Comparison of ENCODE assay signal across 8 cellular contexts in the genomic region with DNA sequence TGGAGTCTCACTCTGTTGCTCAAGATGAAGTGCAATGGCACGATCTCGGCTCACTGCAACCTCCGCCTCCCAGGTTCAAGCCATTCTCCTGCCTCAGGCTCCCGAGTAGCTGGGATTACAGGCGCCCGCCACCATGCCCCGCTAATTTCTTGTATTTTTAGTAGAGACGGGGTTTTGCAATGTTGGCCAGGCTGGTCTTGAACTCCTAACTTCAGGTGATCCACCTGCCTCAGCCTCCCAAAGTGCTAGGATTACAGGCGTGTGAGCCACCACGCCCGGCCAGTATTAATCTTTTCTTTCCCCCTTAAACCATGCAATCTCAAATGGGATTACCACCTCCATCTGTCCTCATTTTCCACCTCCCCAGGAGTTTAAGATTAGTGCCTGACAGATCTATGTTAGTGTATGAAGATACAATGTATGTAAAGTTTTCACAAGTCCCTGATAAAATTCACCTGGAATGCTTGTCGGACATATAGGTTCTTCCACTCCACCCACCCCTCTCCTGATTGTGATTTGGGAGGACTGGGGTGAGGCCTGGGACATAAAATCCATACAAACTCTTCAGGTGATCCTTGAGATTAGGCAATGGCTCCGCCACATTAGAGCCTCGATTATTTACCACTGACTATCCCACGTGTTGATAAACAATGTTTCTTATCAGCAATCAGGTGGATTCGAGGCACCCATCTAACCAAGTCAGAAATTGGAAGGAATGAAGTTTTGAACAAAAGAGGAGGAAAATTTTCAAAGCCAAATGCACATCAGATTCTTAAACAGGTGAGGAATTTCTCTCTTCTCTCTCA. TPM values are rescaled to one million over a fixed set of nuclear protein-coding genes. Genes with fewer than 3 reads are reported as not detected.
DNase-seq lines count a peak whose midpoint lies in the region; ATAC-seq and TF ChIP-seq lines count a peak whose summit lies in the region.

No MANE protein-coding gene starts in this region.

- no peaks in the 10 kb centered on the region for H3K36me3 ChIP-seq in adrenal gland (replicated peaks in 1 of 2)
- H3K36me3 ChIP-seq in liver (ENCODE audit: control insufficient read depth in 4 of 4, insufficient read depth in 3 of 4, low read depth in 1 of 4, low read length in 3 of 4) = no peaks in the 10 kb centered on the region
- H3K36me3 ChIP-seq in tibial artery = no peaks in the 10 kb centered on the region

- DNase-seq in activated T-cell treated with anti-CD3 and anti-CD28 coated beads, Interleukin-2, amount 50 U/mL, for 4 hours = no peak
- DNase-seq in activated T-cell treated with anti-CD3 and anti-CD28 coated beads, Interleukin-2, amount 50 U/mL, for 48 hours = no peak
- DNase-seq in adrenal gland = no peak
- no peak for DNase-seq in tibial artery
- DNase-seq in activated CD4-positive, CD25-positive, alpha-beta regulatory T cell treated with anti-CD3 and anti-CD28 coated beads, Interleukin-2, amount 50 U/mL, for 72 hours = no peak

- H3K36me3 Mint-ChIP-seq in activated T-cell treated with anti-CD3 and anti-CD28 coated beads, Interleukin-2, amount 50 U/mL, for 4 hours (ENCODE audit: insufficient read depth) = peaks cover 3% of the 10 kb centered on the region

- 57 to 69% (median 64%) methylated on average over 16 of the region's 16 CpGs for WGBS in adrenal gland, 4 donors
- 54% methylated on average over 16 of the region's 16 CpGs for WGBS in liver

- peak overlapping the region; percentile 42 to 87 for H3K9ac ChIP-seq in liver (ENCODE audit: low read depth in 1 of 2, low read length in 2 of 2)

- peak overlapping the region; percentile 99 for H3K4me3 Mint-ChIP-seq in activated T-cell treated with anti-CD3 and anti-CD28 coated beads, Interleukin-2, amount 50 U/mL, for 4 hours

- intact Hi-C loops in adrenal gland (cut with DNase I) = loop anchor here in 1 of 2 donors (10.0 kb wide), 2 partner anchors 59 to 409 kb away; a partner anchor contains a TSS
- intact Hi-C loops in tibial artery (cut with DNase I; ENCODE audit: low total_unique reads) = no loop called here

- H3K4me1 ChIP-seq in adrenal gland (replicated peaks in 1 of 2) = peaks cover 11 to 23% of the 10 kb centered on the region in 2 donors
- peaks cover 2 to 24% (median 19%) of the 10 kb centered on the region in 4 donors for H3K4me1 ChIP-seq in liver (ENCODE audit: control insufficient read depth in 4 of 4, insufficient read depth in 4 of 4, low read length in 3 of 4)
- H3K4me1 ChIP-seq in tibial artery = peaks cover 0 to 25% (median 18%) of the 10 kb centered on the region in 4 donors

- no peak for TF ChIP-seq CTCF in adrenal gland (IDR thresholded peaks at IDR 0.05)
- no peak for TF ChIP-seq CTCF in liver (IDR thresholded peaks at IDR 0.05; ENCODE audit: low read depth, low read length, missing input control)
- TF ChIP-seq CTCF in tibial artery (IDR thresholded peaks at IDR 0.05) = no peak

- H3K27me3 ChIP-seq in adrenal gland = no peaks in the 10 kb centered on the region
- no peaks in the 10 kb centered on the region for H3K27me3 ChIP-seq in liver (ENCODE audit: control insufficient read depth in 4 of 4, insufficient read depth in 4 of 4, low read length in 3 of 4)
- H3K27me3 ChIP-seq in tibial artery = no peaks in the 10 kb centered on the region

- TF ChIP-seq RAD21 in liver (IDR thresholded peaks at IDR 0.05) = no peak

- H3K4me1 Mint-ChIP-seq in activated T-cell treated with anti-CD3 and anti-CD28 coated beads, Interleukin-2, amount 50 U/mL, for 4 hours (ENCODE audit: low read depth) = peaks cover 39% of the 10 kb centered on the region

- no peaks in the 10 kb centered on the region for H3K9me3 Mint-ChIP-seq in activated T-cell treated with anti-CD3 and anti-CD28 coated beads, Interleukin-2, amount 50 U/mL, for 4 hours

- no peak for ATAC-seq in activated T-cell treated with anti-CD3 and anti-CD28 coated beads, Interleukin-2, amount 50 U/mL, for 4 hours
- ATAC-seq in HG02852 (IDR thresholded peaks at IDR 0.05; ENCODE audit: unreplicated experiment) (no peak), GM18520 (IDR thresholded peaks at IDR 0.05; ENCODE audit: unreplicated experiment) (no peak)

- H3K9me3 ChIP-seq in adrenal gland (replicated peaks in 1 of 3) (no peaks in the 10 kb centered on the region), liver (ENCODE audit: control insufficient read depth in 4 of 4, low read length in 3 of 4) (no peaks in the 10 kb centered on the region), tibial artery (no peaks in the 10 kb centered on the region)

- peak overlapping the region in 3 of 4 donors; percentile 58 to 76 (median 65) for H3K4me3 ChIP-seq in adrenal gland
- H3K4me3 ChIP-seq in liver (ENCODE audit: low read depth in 1 of 3, low read length in 3 of 3) = peak overlapping the region; percentile 15 to 73 (median 69)
- peak overlapping the region; percentile 92 to 95 for H3K4me3 ChIP-seq in tibial artery

- no peak for TF ChIP-seq POLR2A in adrenal gland (IDR thresholded peaks at IDR 0.05)

- peaks cover 1% of the 10 kb centered on the region for H3K27me3 Mint-ChIP-seq in activated T-cell treated with anti-CD3 and anti-CD28 coated beads, Interleukin-2, amount 50 U/mL, for 4 hours (ENCODE audit: low read depth)

- H3K27ac ChIP-seq in adrenal gland (peak overlapping the region in 3 of 5 donors; percentile 8 to 85 (median 52)), liver (ENCODE audit: low read depth in 1 of 2, low read length in 2 of 2) (no peak overlapping the region), tibial artery (peak overlapping the region in 1 of 2 donors; percentile 83)

TF ChIP-seq in liver, 16 proteins besides CTCF, POLR2A, EP300 and RAD21:
- TF ChIP-seq, protein P1, sequence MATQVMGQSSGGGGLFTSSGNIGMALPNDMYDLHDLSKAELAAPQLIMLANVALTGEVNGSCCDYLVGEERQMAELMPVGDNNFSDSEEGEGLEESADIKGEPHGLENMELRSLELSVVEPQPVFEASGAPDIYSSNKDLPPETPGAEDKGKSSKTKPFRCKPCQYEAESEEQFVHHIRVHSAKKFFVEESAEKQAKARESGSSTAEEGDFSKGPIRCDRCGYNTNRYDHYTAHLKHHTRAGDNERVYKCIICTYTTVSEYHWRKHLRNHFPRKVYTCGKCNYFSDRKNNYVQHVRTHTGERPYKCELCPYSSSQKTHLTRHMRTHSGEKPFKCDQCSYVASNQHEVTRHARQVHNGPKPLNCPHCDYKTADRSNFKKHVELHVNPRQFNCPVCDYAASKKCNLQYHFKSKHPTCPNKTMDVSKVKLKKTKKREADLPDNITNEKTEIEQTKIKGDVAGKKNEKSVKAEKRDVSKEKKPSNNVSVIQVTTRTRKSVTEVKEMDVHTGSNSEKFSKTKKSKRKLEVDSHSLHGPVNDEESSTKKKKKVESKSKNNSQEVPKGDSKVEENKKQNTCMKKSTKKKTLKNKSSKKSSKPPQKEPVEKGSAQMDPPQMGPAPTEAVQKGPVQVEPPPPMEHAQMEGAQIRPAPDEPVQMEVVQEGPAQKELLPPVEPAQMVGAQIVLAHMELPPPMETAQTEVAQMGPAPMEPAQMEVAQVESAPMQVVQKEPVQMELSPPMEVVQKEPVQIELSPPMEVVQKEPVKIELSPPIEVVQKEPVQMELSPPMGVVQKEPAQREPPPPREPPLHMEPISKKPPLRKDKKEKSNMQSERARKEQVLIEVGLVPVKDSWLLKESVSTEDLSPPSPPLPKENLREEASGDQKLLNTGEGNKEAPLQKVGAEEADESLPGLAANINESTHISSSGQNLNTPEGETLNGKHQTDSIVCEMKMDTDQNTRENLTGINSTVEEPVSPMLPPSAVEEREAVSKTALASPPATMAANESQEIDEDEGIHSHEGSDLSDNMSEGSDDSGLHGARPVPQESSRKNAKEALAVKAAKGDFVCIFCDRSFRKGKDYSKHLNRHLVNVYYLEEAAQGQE (IDR thresholded peaks at IDR 0.05) = no peak
- no peak for TF ChIP-seq HNF4G (IDR thresholded peaks at IDR 0.05)
- no peak for TF ChIP-seq JUND (IDR thresholded peaks at IDR 0.05)
- TF ChIP-seq TAF1 (conservative IDR thresholded peaks at IDR 0.05) = no peak
- TF ChIP-seq NR2F2 (IDR thresholded peaks at IDR 0.05) = no peak
- TF ChIP-seq, protein P2, sequence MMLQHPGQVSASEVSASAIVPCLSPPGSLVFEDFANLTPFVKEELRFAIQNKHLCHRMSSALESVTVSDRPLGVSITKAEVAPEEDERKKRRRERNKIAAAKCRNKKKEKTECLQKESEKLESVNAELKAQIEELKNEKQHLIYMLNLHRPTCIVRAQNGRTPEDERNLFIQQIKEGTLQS (IDR thresholded peaks at IDR 0.05) = no peak
- no peak for TF ChIP-seq FOXA1 (IDR thresholded peaks at IDR 0.05)
- TF ChIP-seq YY1 (IDR thresholded peaks at IDR 0.05) = no peak
- no peak for TF ChIP-seq HNF4A (conservative IDR thresholded peaks at IDR 0.05)
- TF ChIP-seq GABPA (IDR thresholded peaks at IDR 0.05 in 1 of 2, conservative IDR thresholded peaks at IDR 0.05 in 1 of 2) = no peak

RNA-seq across cellular contexts. Expression of a gene that starts 1.2 kb away (rescaled TPM):
- 100 to 1,000 TPM; 102 to 109 (median 105) TPM for total RNA-seq in activated T-cell treated with anti-CD3 and anti-CD28 coated beads, Interleukin-2, amount 50 U/mL, for 4 hours
- total RNA-seq in adrenal gland (10 to 100 TPM; 29.4 to 74.0 (median 41.7) TPM), liver (10 to 100 TPM; 16.1 to 23.3 TPM)
- polyA plus RNA-seq in adrenal gland (100 to 1,000 TPM in 2 of 3 donors, 10 to 100 TPM in 1; 56.4 to 119 (median 116) TPM), liver (10 to 100 TPM; 21.0 to 32.7 TPM)

RNA-seq across cellular contexts. Expression of a gene that starts 58.1 kb away (rescaled TPM):
- total RNA-seq in activated T-cell treated with anti-CD3 and anti-CD28 coated beads, Interleukin-2, amount 50 U/mL, for 4 hours = 1 to 10 TPM; 1.4 to 3.9 (median 3.2) TPM
- total RNA-seq in adrenal gland = 1 to 10 TPM in 6 of 8 donors, under 1 TPM in 1, not detected in 1; 0.52 to 3.0 (median 2.0) TPM
- 1 to 10 TPM in 1 of 3 donors, under 1 TPM in 1, not detected in 1; 0.27 to 2.5 TPM for polyA plus RNA-seq in adrenal gland
- total RNA-seq in liver = under 1 TPM; 0.19 to 0.33 TPM
- polyA plus RNA-seq in liver = under 1 TPM in 1 of 2 donors, not detected in 1; 0.06 TPM

Comparison
In these comparisons a context has a peak if more than half of its experiments do, and no peak if none do; other contexts are left out.
1. H3K27ac ChIP-seq: peak in adrenal gland (3 of 5); none in liver (0 of 2).
2. Peak in every context shown above with its lines, with median percentiles within 50 percentile points of each other: H3K4me3 ChIP-seq.